8 cellular contexts compared by ENCODE assay signal in genomic region chr14:61281186-61281676, GRCh38. TPM values are rescaled to one million over a fixed set of nuclear protein-coding genes. Genes with fewer than 3 reads are reported as not detected.
DNase-seq lines count a peak whose midpoint lies in the region; FAIRE-seq and TF ChIP-seq lines count a peak whose summit lies in the region.

TMEM30B (minus strand) TSS chr14:61281338; CDS start chr14:61281147, 191 bp downstream.

- TF ChIP-seq POLR2A in esophagus squamous epithelium (IDR thresholded peaks at IDR 0.05) (peak in 1 of 4 donors; percentile 68), GM12892 (IDR thresholded peaks at IDR 0.05; ENCODE audit: low read depth, low read length) (no peak)

- H3K36me3 ChIP-seq in esophagus squamous epithelium (no peaks in the 10 kb centered on the region), osteoblast (ENCODE audit: insufficient read depth, low read length) (no peaks in the 10 kb centered on the region)

- H2AFZ ChIP-seq in osteoblast (ENCODE audit: low read length) = peak within 1 kb of the TSS; percentile 85

- peaks cover 25% of the 10 kb centered on the region for H3K27me3 Mint-ChIP-seq in activated CD4-positive, alpha-beta T cell treated with anti-CD3 and anti-CD28 coated beads, Interleukin-2, amount 10 ng/mL, durations not matched to agents 24 days and 14 days

- H3K4me3 Mint-ChIP-seq in activated CD4-positive, alpha-beta T cell treated with anti-CD3 and anti-CD28 coated beads, Interleukin-2, amount 10 ng/mL, durations not matched to agents 24 days and 14 days = peak within 1 kb of the TSS; percentile 88

- H3K27ac ChIP-seq in esophagus squamous epithelium (peak within 1 kb of the TSS; percentile 92 to 98 (median 95)), osteoblast (ENCODE audit: low read depth, low read length) (no peak within 1 kb of the TSS)

- H3K27me3 ChIP-seq in esophagus squamous epithelium = peaks cover 0 to 23% (median 0%) of the 10 kb centered on the region in 4 donors
- peaks cover 25% of the 10 kb centered on the region for H3K27me3 ChIP-seq in osteoblast (ENCODE audit: insufficient read depth, low read length)

- H3K9me3 ChIP-seq in esophagus squamous epithelium (no peaks in the 10 kb centered on the region), osteoblast (ENCODE audit: low read depth, low read length) (no peaks in the 10 kb centered on the region)

- H3K27ac Mint-ChIP-seq in activated CD4-positive, alpha-beta T cell treated with anti-CD3 and anti-CD28 coated beads, Interleukin-2, amount 10 ng/mL, durations not matched to agents 24 days and 14 days = peak within 1 kb of the TSS; percentile 84

- no peaks in the 10 kb centered on the region for H4K20me1 ChIP-seq in osteoblast (ENCODE audit: insufficient read depth, low read length)

- FAIRE-seq in GM12892 (lab: Jason Lieb, UNC) = no peak

- peaks cover 34% of the 10 kb centered on the region for H3K4me1 Mint-ChIP-seq in activated CD4-positive, alpha-beta T cell treated with anti-CD3 and anti-CD28 coated beads, Interleukin-2, amount 10 ng/mL, durations not matched to agents 24 days and 14 days

- H3K4me1 ChIP-seq in esophagus squamous epithelium = peaks cover 0 to 58% (median 6%) of the 10 kb centered on the region in 3 donors
- peaks cover 3% of the 10 kb centered on the region for H3K4me1 ChIP-seq in osteoblast (ENCODE audit: insufficient read depth, low read length)

- TF ChIP-seq CTCF in esophagus squamous epithelium (IDR thresholded peaks at IDR 0.05) (no peak), osteoblast (IDR thresholded peaks at IDR 0.05; ENCODE audit: extremely low read depth, low read depth, low read length) (no peak)

- peak; percentile 22 for DNase-seq in stimulated activated CD8-positive, alpha-beta memory T cell treated with anti-CD3 and anti-CD28 coated beads, Interleukin-12 subunit alpha, Interleukin-12 subunit beta, amount 100 ng/mL, for 4 hours (ENCODE audit: low read depth)
- no peak for DNase-seq in stimulated activated CD8-positive, alpha-beta memory T cell treated with anti-CD3 and anti-CD28 coated beads, Interleukin-4, amount 100 ng/mL, for 48 hours
- no peak for DNase-seq in activated CD4-positive, alpha-beta T cell treated with anti-CD3 and anti-CD28 coated beads, Interleukin-2, amount 10 ng/mL, durations not matched to agents 24 days and 14 days
- DNase-seq in esophagus squamous epithelium (lab: John Stamatoyannopoulos, UW) (no peak), osteoblast (ENCODE audit: insufficient read length, low spot score, missing footprints) (no peak), GM12892 (ENCODE audit: insufficient read length) (no peak), amniotic stem cell (lab: John Stamatoyannopoulos, UW) (no peak), NCI-H82 (lab: John Stamatoyannopoulos, UW) (no peak)

- 11 to 21% methylated on average over 17 to 20 of the region's 36 CpGs for WGBS in esophagus squamous epithelium, 2 donors

- no peaks in the 10 kb centered on the region for H3K9me3 Mint-ChIP-seq in activated CD4-positive, alpha-beta T cell treated with anti-CD3 and anti-CD28 coated beads, Interleukin-2, amount 10 ng/mL, durations not matched to agents 24 days and 14 days

- peak within 1 kb of the TSS; percentile 82 for H3K4me2 ChIP-seq in osteoblast (ENCODE audit: insufficient read depth, low read length)

- peak within 1 kb of the TSS; percentile 57 to 79 (median 72) for H3K4me3 ChIP-seq in esophagus squamous epithelium
- H3K4me3 ChIP-seq in osteoblast (ENCODE audit: insufficient read depth, low read length) = peak within 1 kb of the TSS; percentile 71

- no peaks in the 10 kb centered on the region for H3K36me3 Mint-ChIP-seq in activated CD4-positive, alpha-beta T cell treated with anti-CD3 and anti-CD28 coated beads, Interleukin-2, amount 10 ng/mL, durations not matched to agents 24 days and 14 days (ENCODE audit: low read depth)

- intact Hi-C loops in activated CD4-positive, alpha-beta T cell treated with anti-CD3 and anti-CD28 coated beads, Interleukin-2, amount 10 ng/mL, durations not matched to agents 24 days and 14 days (cut with micrococcal nuclease) = loop anchor here (5.0 kb wide), 2 partner anchors 41 to 846 kb away; partner anchors contain the start of gene PRKCH
- intact Hi-C loops in esophagus squamous epithelium (cut with DNase I) = no loop called here

- H3K79me2 ChIP-seq in osteoblast (ENCODE audit: insufficient read depth, low read length) = no peaks in the 10 kb centered on the region

RNA-seq across cellular contexts. Expression of gene TMEM30B, which starts in this region (rescaled TPM):
- 0.44 and 0.47 TPM in 2 replicates for total RNA-seq in activated CD4-positive, alpha-beta T cell treated with anti-CD3 and anti-CD28 coated beads, Interleukin-2, amount 10 ng/mL, durations not matched to agents 24 days and 14 days
- total RNA-seq in esophagus squamous epithelium (10 to 100 TPM; 18.5 to 35.9 (median 26.3) TPM), osteoblast (1.1 and 1.8 TPM in 2 replicates)
- polyA plus RNA-seq in GM12892 (2012; ENCODE audit: missing spikeins) = not detected
